In the genomic region with DNA sequence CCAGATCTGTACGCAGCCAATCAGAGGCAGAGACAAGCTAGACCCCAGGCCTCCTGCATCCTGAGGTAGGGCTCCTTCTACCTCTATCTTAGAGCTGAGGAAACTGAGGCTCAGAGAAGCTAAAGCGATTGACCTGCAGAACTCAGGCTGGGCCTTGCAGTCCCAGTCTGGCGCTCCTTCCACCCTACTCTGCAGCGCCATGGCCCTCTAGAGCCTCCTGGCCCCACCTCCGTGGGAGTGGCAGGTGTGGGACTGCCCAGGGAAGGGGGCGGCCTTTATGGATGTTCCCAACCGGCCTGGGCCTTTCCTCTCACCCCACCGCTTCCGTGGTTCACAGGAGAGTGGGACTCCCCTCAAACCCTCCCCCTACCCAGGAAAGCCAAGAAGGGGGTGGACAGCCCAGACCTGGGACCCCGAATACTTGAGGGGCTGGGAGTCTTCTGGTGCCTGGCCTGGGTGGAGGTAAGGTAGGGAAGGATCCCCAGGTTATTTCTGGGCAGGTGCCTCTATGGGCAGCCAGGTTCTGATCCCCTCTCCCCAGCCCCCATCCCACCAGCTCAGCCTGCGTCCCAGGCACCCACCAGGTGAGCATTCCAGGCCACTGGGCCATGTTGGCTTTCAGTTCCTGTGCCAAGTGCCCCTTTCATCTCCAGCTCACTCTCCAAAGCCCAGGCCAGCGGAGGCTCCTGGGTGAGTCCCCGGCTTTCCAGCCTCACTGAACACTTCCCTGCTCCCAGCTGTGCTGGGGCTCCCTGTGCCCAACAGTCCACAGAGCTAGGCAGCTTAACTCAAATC, we compare ENCODE assay signal across 27 cellular contexts. TPM values are rescaled to one million over a fixed set of nuclear protein-coding genes. Genes with fewer than 3 reads are reported as not detected.
"Had no signal": no experiment of that assay in that cellular context is flagged by ENCODE, and none has a peak within 500 bp of the region (broad histone marks: within the 10 kb centered on the region; RNA-seq: fewer than 3 reads in every experiment).

No MANE protein-coding gene starts in this region.

- ATAC-seq: activated CD4-positive, alpha-beta T cell treated with anti-CD3 and anti-CD28 coated beads for 36 hours; activated CD8-positive, alpha-beta memory T cell treated with anti-CD3 and anti-CD28 coated beads, Interleukin-2, amount 10 ng/mL, durations not matched to agents 7 days and 5 days; activated CD8-positive, alpha-beta T cell treated with anti-CD3 and anti-CD28 coated beads, Interleukin-2, amount 10 ng/mL, durations not matched to agents 7 days and 5 days; activated naive CD4-positive, alpha-beta T cell treated with anti-CD3 and anti-CD28 coated beads, Interleukin-2, amount 50 U/mL, for 72 hours; esophagus mucosa had no signal

- H3K9me3 ChIP-seq: ascending aorta, breast epithelium had no signal

- H3K36me3 ChIP-seq: ascending aorta, breast epithelium, cardiac muscle cell had no signal

- FAIRE-seq: frontal cortex had no signal

- H3K27ac ChIP-seq: ascending aorta, breast epithelium, cardiac muscle cell, coronary artery, dorsolateral prefrontal cortex had no signal

- H3K4me3 ChIP-seq: ascending aorta, breast epithelium, cardiac muscle cell, coronary artery, dorsolateral prefrontal cortex had no signal

- DNase-seq: activated CD4-positive, alpha-beta memory T cell treated with anti-CD3 and anti-CD28 coated beads for 36 hours; activated CD4-positive, alpha-beta T cell treated with anti-CD3 and anti-CD28 coated beads for 36 hours; activated CD4-positive, alpha-beta T cell treated with anti-CD3 and anti-CD28 coated beads, Interleukin-2, amount 10 ng/mL, durations not matched to agents 24 days and 14 days; activated CD4-positive, CD25-positive, alpha-beta regulatory T cell; activated CD4-positive, CD25-positive, alpha-beta regulatory T cell treated with anti-CD3 and anti-CD28 coated beads, Interleukin-2, amount 50 U/mL, for 72 hours; activated CD8-positive, alpha-beta memory T cell treated with anti-CD3 and anti-CD28 coated beads, Interleukin-2, amount 10 ng/mL, durations not matched to agents 7 days and 5 days; activated CD8-positive, alpha-beta memory T cell treated with anti-CD3 and anti-CD28 coated beads, Interleukin-2, amount 50 U/mL, for 4 hours; activated CD8-positive, alpha-beta T cell treated with anti-CD3 and anti-CD28 coated beads, Interleukin-2, amount 10 ng/mL, durations not matched to agents 7 days and 5 days; activated effector memory CD4-positive, alpha-beta T cell treated with anti-CD3 and anti-CD28 coated beads, Interleukin-2, amount 50 U/mL, for 16 hours; activated naive CD4-positive, alpha-beta T cell; activated naive CD4-positive, alpha-beta T cell treated with anti-CD3 and anti-CD28 coated beads, Interleukin-2, amount 10 ng/mL, durations not matched to agents 7 days and 5 days; activated naive CD8-positive, alpha-beta T cell treated with anti-CD3 and anti-CD28 coated beads, Interleukin-2, amount 10 ng/mL, durations not matched to agents 7 days and 5 days; activated T-cell treated with anti-CD3 and anti-CD28 coated beads, Interleukin-2, amount 50 U/mL, for 1 hour; activated T-cell treated with anti-CD3 and anti-CD28 coated beads, Interleukin-2, amount 50 U/mL, for 48 hours; dorsolateral prefrontal cortex; effector memory CD4-positive, alpha-beta T cell; endodermal cell; foreskin fibroblast; T-helper 2 cell had no signal

- H3K27me3 ChIP-seq: breast epithelium, cardiac muscle cell had no signal

RNA-seq across cellular contexts. Expression of a gene that starts 3.0 kb away (rescaled TPM):
- total RNA-seq: activated CD4-positive, alpha-beta memory T cell treated with anti-CD3 and anti-CD28 coated beads for 36 hours; activated CD4-positive, alpha-beta T cell treated with anti-CD3 and anti-CD28 coated beads for 36 hours; epithelial cell of proximal tubule had no signal
